1 cellular context compared by ENCODE assay signal in the genomic region with DNA sequence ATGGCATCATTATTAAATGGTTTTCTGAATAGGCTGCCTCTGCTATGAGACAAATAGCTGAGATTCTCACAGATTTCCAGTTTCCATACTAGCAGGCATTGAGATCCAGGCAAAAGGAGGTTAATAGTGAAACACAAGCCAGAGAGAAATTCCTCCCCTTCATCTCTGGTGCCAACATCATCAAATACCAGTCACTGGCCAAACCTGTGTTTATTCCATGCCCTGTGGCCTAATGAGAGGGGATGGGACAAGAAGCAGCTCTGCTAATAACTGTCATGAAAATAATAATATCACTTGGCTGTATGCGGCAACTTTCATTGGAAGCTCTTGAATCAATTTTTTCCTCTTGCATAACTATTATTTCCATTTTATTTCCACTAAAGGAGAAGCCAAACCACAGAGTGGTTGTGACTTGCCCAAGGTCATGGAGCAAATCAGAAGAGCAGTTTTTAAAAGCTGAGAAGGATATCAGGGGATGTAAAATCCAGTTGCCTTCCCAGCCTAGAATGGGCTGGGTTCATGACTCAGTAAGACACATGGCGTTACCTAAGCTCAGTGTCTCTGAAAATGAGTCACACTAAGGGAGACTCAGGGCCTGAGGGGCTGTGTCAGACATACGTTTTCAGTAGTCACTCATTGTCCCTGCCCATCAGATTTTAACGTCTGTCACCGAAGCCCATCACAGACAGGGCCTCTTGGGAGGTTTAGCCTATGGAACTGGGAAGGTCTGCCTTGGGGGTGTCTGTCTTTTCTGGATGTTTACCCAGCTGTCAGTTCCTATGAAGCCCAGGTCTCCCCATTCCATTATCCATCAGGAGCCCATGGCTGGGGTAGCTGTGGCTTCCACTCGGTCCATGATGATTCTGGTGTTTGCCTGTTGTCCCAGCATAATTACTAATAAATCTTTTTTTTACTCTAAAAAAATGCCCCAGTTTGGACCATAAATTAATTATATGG.
A peak's percentile ranks its signal among the peaks of the same experiment; 100 is the strongest.
TF ChIP-seq lines count a peak whose summit lies in the region.

No MANE protein-coding gene starts in this region.

TF ChIP-seq in IMR-90, 13 proteins besides CTCF, POLR2A, EP300 and RAD21:
- TF ChIP-seq CEBPB (IDR thresholded peaks at IDR 0.05; ENCODE audit: low read depth, low read length) = peak; percentile 58; the same call in 1 of the 2 replicates
- peak; percentile 78 for TF ChIP-seq FOS (IDR thresholded peaks at IDR 0.05; ENCODE audit: low read depth, low read length)
- no peak for TF ChIP-seq RCOR1 (IDR thresholded peaks at IDR 0.05; ENCODE audit: insufficient replicate concordance, low read length)
- no peak for TF ChIP-seq CHD1 (IDR thresholded peaks at IDR 0.05; ENCODE audit: low read depth, low read length)
